ENCODE assay signal across 11 cellular contexts in the genomic region with DNA sequence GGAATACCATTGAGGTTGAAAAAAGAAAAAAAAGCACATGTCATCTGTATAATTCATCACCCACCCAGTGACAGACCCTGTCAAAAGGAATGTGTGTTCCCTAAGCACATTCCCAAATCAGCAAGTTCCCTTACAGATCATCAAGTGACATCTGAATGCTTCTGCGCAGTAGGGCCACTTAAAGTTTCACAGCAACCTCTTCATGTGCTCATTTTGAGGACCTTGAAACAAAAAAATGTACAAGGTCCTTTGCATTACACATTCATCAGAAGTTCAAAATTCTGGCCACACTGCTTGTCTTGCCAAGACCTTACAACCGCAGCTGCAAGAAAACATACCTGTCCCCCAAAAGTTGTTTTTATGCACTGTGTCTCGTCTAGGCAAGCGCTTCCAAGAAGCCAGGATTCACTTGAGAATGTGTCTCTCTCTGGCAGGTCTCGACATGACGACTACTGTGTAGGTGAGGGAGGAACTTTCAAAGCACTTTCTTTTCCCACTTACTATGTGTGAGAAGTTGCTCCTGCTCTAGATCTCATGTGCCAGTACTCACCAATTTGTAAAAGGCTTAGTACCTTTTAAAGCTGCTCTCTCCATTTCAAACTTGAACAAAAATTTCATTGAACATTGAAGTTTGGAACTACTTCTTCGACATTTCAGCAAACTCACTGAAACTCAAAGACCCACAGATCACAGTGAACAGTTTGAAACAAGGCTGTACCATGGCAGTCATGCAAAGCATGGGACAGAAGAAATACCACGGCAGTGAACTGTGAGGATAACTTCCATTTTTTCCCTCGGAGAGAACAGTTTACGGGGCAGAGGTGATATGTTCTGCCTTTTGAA. TPM values are rescaled to one million over a fixed set of nuclear protein-coding genes. Genes with fewer than 3 reads are reported as not detected.
DNase-seq lines count a peak whose midpoint lies in the region; ATAC-seq and TF ChIP-seq lines count a peak whose summit lies in the region.
"Had no signal": no experiment of that assay in that cellular context is flagged by ENCODE, and none has a peak within 500 bp of the region (broad histone marks: within the 10 kb centered on the region; RNA-seq: fewer than 3 reads in every experiment).

No MANE protein-coding gene starts in this region.

- H2BK15ac ChIP-seq in mesenchymal stem cell (ENCODE audit: low read depth, poor library complexity, severe bottlenecking), result no peak overlapping the region

- peak overlapping the region; percentile 1 to 96 (median 88); a peak in 17 of 22 replicates for H3K4me2 ChIP-seq in BLaER1 treated with 17β-estradiol and CSF1 and Interleukin-3, amounts not matched to agents 10 nM and 100 nM
- H3K4me2 ChIP-seq in mesenchymal stem cell (ENCODE audit: low read length, poor library complexity, severe bottlenecking), result no peak overlapping the region

- DNase-seq in activated naive CD8-positive, alpha-beta T cell treated with anti-CD3 and anti-CD28 coated beads for 36 hours, result no peak
- no peak for DNase-seq in mesenchymal stem cell
- no peak for DNase-seq in RKO (ENCODE audit: low spot score)
- no peak for DNase-seq in A172 (ENCODE audit: low spot score)
- no peak for DNase-seq in NCI-H1930 (lab: John Stamatoyannopoulos, UW)
- DNase-seq: OCI-M1 had no signal

- WGBS in mesenchymal stem cell, result 97% methylated on average over 10 of the region's 10 CpGs

- H2BK12ac ChIP-seq in mesenchymal stem cell (ENCODE audit: low read length in 2 of 2), result no peak overlapping the region

- H3K4me1 Mint-ChIP-seq in activated naive CD8-positive, alpha-beta T cell treated with anti-CD3 and anti-CD28 coated beads for 36 hours, result peaks cover 68% of the 10 kb centered on the region

- peak overlapping the region in 9 of 11 experiments; percentile 4 to 32 (median 11); a peak in 9 of 22 replicates for H3K9ac ChIP-seq in BLaER1 treated with 17β-estradiol and CSF1 and Interleukin-3, amounts not matched to agents 10 nM and 100 nM
- peak overlapping the region; percentile 100 for H3K9ac ChIP-seq in mesenchymal stem cell (ENCODE audit: low read length)

- no peak for ATAC-seq in GM21367 (IDR thresholded peaks at IDR 0.05; ENCODE audit: unreplicated experiment)
- ATAC-seq: esophagus mucosa had no signal

- H4K20me1 ChIP-seq in BLaER1 treated with 17β-estradiol and CSF1 and Interleukin-3, amounts not matched to agents 10 nM and 100 nM, result peaks cover 80 to 90% (median 85%) of the 10 kb centered on the region in 11 experiments

- no peak overlapping the region for H4K8ac ChIP-seq in mesenchymal stem cell (ENCODE audit: low read length)

- H3K36me3 ChIP-seq in BLaER1 treated with 17β-estradiol and CSF1 and Interleukin-3, amounts not matched to agents 10 nM and 100 nM, result peaks cover 70 to 80% (median 77%) of the 10 kb centered on the region in 11 experiments
- H3K36me3 ChIP-seq in mesenchymal stem cell (ENCODE audit: control insufficient read depth in 1 of 2, insufficient read depth in 2 of 2, low read depth in 1 of 2, low read length in 2 of 2), result peaks cover 12 to 76% of the 10 kb centered on the region in 2 experiments

- no peak overlapping the region for H2AFZ ChIP-seq in mesenchymal stem cell (ENCODE audit: low read depth, low read length)

- no peak overlapping the region for H2AK5ac ChIP-seq in mesenchymal stem cell (ENCODE audit: low read length, severe bottlenecking)

- H3K9me3 Mint-ChIP-seq in activated naive CD8-positive, alpha-beta T cell treated with anti-CD3 and anti-CD28 coated beads for 36 hours, result no peaks in the 10 kb centered on the region

- no peaks in the 10 kb centered on the region for H3K27me3 ChIP-seq in BLaER1 treated with 17β-estradiol and CSF1 and Interleukin-3, amounts not matched to agents 10 nM and 100 nM
- H3K27me3 ChIP-seq in mesenchymal stem cell (ENCODE audit: control insufficient read depth in 1 of 2, insufficient read depth in 1 of 2, low read length in 2 of 2), result no peaks in the 10 kb centered on the region
- H3K27me3 ChIP-seq: adrenal gland had no signal

- no peak overlapping the region for H3K4me3 Mint-ChIP-seq in activated naive CD8-positive, alpha-beta T cell treated with anti-CD3 and anti-CD28 coated beads for 36 hours

- no peaks in the 10 kb centered on the region for H3K27me3 Mint-ChIP-seq in activated naive CD8-positive, alpha-beta T cell treated with anti-CD3 and anti-CD28 coated beads for 36 hours

- 0 out of 22 replicates have a peak overlapping the region, but pooled peaks of 1 of the 11 experiments have one; percentile 14 for H3K27ac ChIP-seq in BLaER1 treated with 17β-estradiol and CSF1 and Interleukin-3, amounts not matched to agents 10 nM and 100 nM
- no peak overlapping the region for H3K27ac ChIP-seq in mesenchymal stem cell (ENCODE audit: low read length, poor library complexity, severe bottlenecking)

- H3K9me3 ChIP-seq in BLaER1 treated with 17β-estradiol and CSF1 and Interleukin-3, amounts not matched to agents 10 nM and 100 nM (replicated peaks in 1 of 11), result no peaks in the 10 kb centered on the region
- H3K9me3 ChIP-seq in mesenchymal stem cell (ENCODE audit: control insufficient read depth, low read length), result no peaks in the 10 kb centered on the region
- H3K9me3 ChIP-seq: adrenal gland had no signal

- H3K4me1 ChIP-seq in BLaER1 treated with 17β-estradiol and CSF1 and Interleukin-3, amounts not matched to agents 10 nM and 100 nM, result peaks cover 67 to 76% (median 72%) of the 10 kb centered on the region in 10 experiments
- peaks cover 3% of the 10 kb centered on the region for H3K4me1 ChIP-seq in mesenchymal stem cell (ENCODE audit: control insufficient read depth, insufficient read depth, low read depth, low read length)

- H2BK120ac ChIP-seq in mesenchymal stem cell (ENCODE audit: low read depth, low read length), result no peak overlapping the region

- peaks cover 77% of the 10 kb centered on the region for H3K36me3 Mint-ChIP-seq in activated naive CD8-positive, alpha-beta T cell treated with anti-CD3 and anti-CD28 coated beads for 36 hours

- peak overlapping the region; percentile 66 for H3K27ac Mint-ChIP-seq in activated naive CD8-positive, alpha-beta T cell treated with anti-CD3 and anti-CD28 coated beads for 36 hours

- H3K79me1 ChIP-seq in mesenchymal stem cell (replicated peaks; ENCODE audit: low read length, poor library complexity, severe bottlenecking), result peaks cover 4% of the 10 kb centered on the region

- peak; percentile 13 for TF ChIP-seq POLR2A in GM19099 (IDR thresholded peaks at IDR 0.05; ENCODE audit: extremely low read depth, insufficient read length, low read depth)

- no peak overlapping the region for H3K4ac ChIP-seq in mesenchymal stem cell (ENCODE audit: low read depth in 1 of 2, low read length in 2 of 2)

- H4K91ac ChIP-seq in mesenchymal stem cell (ENCODE audit: low read length), result no peak overlapping the region

- 0 out of 20 replicates have a peak overlapping the region, but pooled peaks of 1 of the 10 experiments have one; percentile 1 for H3K4me3 ChIP-seq in BLaER1 treated with 17β-estradiol and CSF1 and Interleukin-3, amounts not matched to agents 10 nM and 100 nM
- peak overlapping the region in 1 of 2 experiments; percentile 31 for H3K4me3 ChIP-seq in mesenchymal stem cell (ENCODE audit: insufficient read depth in 1 of 2, low read depth in 1 of 2, low read length in 2 of 2)
- H3K4me3 ChIP-seq: adrenal gland had no signal

- H3K14ac ChIP-seq in mesenchymal stem cell (ENCODE audit: low read length in 2 of 2), result no peak overlapping the region

- no peak overlapping the region for H3K18ac ChIP-seq in mesenchymal stem cell (ENCODE audit: low read depth in 1 of 2, low read length in 2 of 2)

- H3K23ac ChIP-seq in mesenchymal stem cell (ENCODE audit: low read length in 2 of 2), result peak overlapping the region in 1 of 2 experiments; percentile 56

- no peak overlapping the region for H2BK5ac ChIP-seq in mesenchymal stem cell (ENCODE audit: low read depth, low read length, poor library complexity, severe bottlenecking)

RNA-seq across cellular contexts. Expression of a gene that starts 4.3 kb away (rescaled TPM):
- total RNA-seq in activated naive CD8-positive, alpha-beta T cell treated with anti-CD3 and anti-CD28 coated beads for 36 hours, result 10 to 100 TPM; 28.6 to 32.8 TPM
- 6.1 TPM for polyA plus RNA-seq in mesenchymal stem cell (2013, experiment 1 of 2)
- polyA plus RNA-seq in mesenchymal stem cell (2013, experiment 2 of 2), result 5.5 TPM
- 7.1 and 11.0 TPM in 2 replicates for total RNA-seq in A172 (2014; rRNA removed; shearing (Covaris generic))

RNA-seq across cellular contexts. Expression of a gene that starts 4.9 kb away (rescaled TPM):
- 100 to 1,000 TPM; 719 to 745 TPM for total RNA-seq in activated naive CD8-positive, alpha-beta T cell treated with anti-CD3 and anti-CD28 coated beads for 36 hours
- polyA plus RNA-seq in mesenchymal stem cell (2013, experiment 1 of 2), result 649 TPM
- polyA plus RNA-seq in mesenchymal stem cell (2013, experiment 2 of 2), result 611 TPM
- total RNA-seq in A172 (2014; rRNA removed; shearing (Covaris generic)), result 338 and 562 TPM in 2 replicates

RNA-seq across cellular contexts. Expression of a gene that starts 5.6 kb away (rescaled TPM):
- 10 to 100 TPM; 39.3 to 39.7 TPM for total RNA-seq in activated naive CD8-positive, alpha-beta T cell treated with anti-CD3 and anti-CD28 coated beads for 36 hours
- 26.6 TPM for polyA plus RNA-seq in mesenchymal stem cell (2013, experiment 1 of 2)
- 22.1 TPM for polyA plus RNA-seq in mesenchymal stem cell (2013, experiment 2 of 2)
- 15.5 and 36.7 TPM in 2 replicates for total RNA-seq in A172 (2014; rRNA removed; shearing (Covaris generic))

RNA-seq across cellular contexts. Expression of a gene that starts 52.2 kb away (rescaled TPM):
- total RNA-seq in activated naive CD8-positive, alpha-beta T cell treated with anti-CD3 and anti-CD28 coated beads for 36 hours, result under 1 TPM; 0.49 to 0.68 TPM
- 6.6 TPM for polyA plus RNA-seq in mesenchymal stem cell (2013, experiment 1 of 2)
- 7.6 TPM for polyA plus RNA-seq in mesenchymal stem cell (2013, experiment 2 of 2)
- 1.4 and 6.6 TPM in 2 replicates for total RNA-seq in A172 (2014; rRNA removed; shearing (Covaris generic))
